8 cellular contexts compared by ENCODE assay signal in genomic region chr11:128492461-128492860, GRCh38.
A peak's percentile ranks its signal among the peaks of the same experiment; 100 is the strongest.
DNase-seq lines count a peak whose midpoint lies in the region; ATAC-seq, FAIRE-seq and TF ChIP-seq lines count a peak whose summit lies in the region.

No MANE protein-coding gene starts in this region.

- H3K27ac ChIP-seq in liver (ENCODE audit: low read depth in 1 of 2, low read length in 2 of 2) (peak overlapping the region; percentile 42 to 44), HepG2 (ENCODE audit: extremely low read length, insufficient read depth, low read length) (no peak overlapping the region), left lung (peak overlapping the region; percentile 26 to 71), uterus (peak overlapping the region; percentile 37 to 67)

- no TSS peak for BruUV-seq in HepG2 (replicated peaks; lab: Mats Ljungman, UMichigan)

- H3K4me1 Mint-ChIP-seq in activated T-helper 1 cell treated with anti-CD3 and anti-CD28 coated beads, Interleukin-12 subunit alpha, Interleukin-12 subunit beta, Interleukin-2, Interleukin-4 antibody, amounts not matched to agents 30 ng/mL and 10 ng/mL and 1 ng/mL, durations not matched to agents 14 hours and 24 hours and 36 hours (ENCODE audit: low read depth) = peaks cover 98% of the 10 kb centered on the region

- CTCF ChIA-PET in HepG2 (lab: Yijun Ruan, JAX; ENCODE audit: low intra/inter-chr PET ratio, low total read pairs) = no interaction called here

- H3K9ac ChIP-seq in liver (ENCODE audit: low read depth in 1 of 2, low read length in 2 of 2) = peak overlapping the region in 1 of 2 donors; percentile 5
- no peak overlapping the region for H3K9ac ChIP-seq in HepG2 (ENCODE audit: insufficient read depth, low read depth, low read length)

- no peak overlapping the region for H3K4me2 ChIP-seq in HepG2 (ENCODE audit: low read depth, low read length)

- FAIRE-seq in HepG2 (lab: Jason Lieb, UNC) = no peak

- H3K79me2 ChIP-seq in HepG2 (ENCODE audit: insufficient read depth, low read length) = no peaks in the 10 kb centered on the region

- ATAC-seq in HepG2 = no peak
- no peak for ATAC-seq in left lung
- ATAC-seq in HG03469 (IDR thresholded peaks at IDR 0.05; ENCODE audit: unreplicated experiment) = no peak

- H4K20me1 ChIP-seq in HepG2 (ENCODE audit: insufficient read depth, low read length) = no peaks in the 10 kb centered on the region

- H3K4me3 ChIP-seq in liver (ENCODE audit: low read depth in 1 of 3, low read length in 3 of 3) (no peak overlapping the region), HepG2 (replicated peaks in 1 of 3; ENCODE audit: insufficient read depth in 1 of 3, low read depth in 2 of 3, low read length in 3 of 3) (no peak overlapping the region), left lung (no peak overlapping the region), uterus (no peak overlapping the region)

- H2AFZ ChIP-seq in HepG2 (ENCODE audit: low read length) = no peak overlapping the region

- H3K36me3 Mint-ChIP-seq in activated T-helper 1 cell treated with anti-CD3 and anti-CD28 coated beads, Interleukin-12 subunit alpha, Interleukin-12 subunit beta, Interleukin-2, Interleukin-4 antibody, amounts not matched to agents 30 ng/mL and 10 ng/mL and 1 ng/mL, durations not matched to agents 14 hours and 24 hours and 36 hours (ENCODE audit: low read depth) = peaks cover 80% of the 10 kb centered on the region

- H3K9me3 Mint-ChIP-seq in activated T-helper 1 cell treated with anti-CD3 and anti-CD28 coated beads, Interleukin-12 subunit alpha, Interleukin-12 subunit beta, Interleukin-2, Interleukin-4 antibody, amounts not matched to agents 30 ng/mL and 10 ng/mL and 1 ng/mL, durations not matched to agents 14 hours and 24 hours and 36 hours = no peaks in the 10 kb centered on the region

- POLR2A ChIA-PET in HepG2 (lab: Yijun Ruan, JAX) = no interaction called here

- TF ChIP-seq CTCF in liver (IDR thresholded peaks at IDR 0.05; ENCODE audit: low read depth, low read length, missing input control) = no peak
- TF ChIP-seq CTCF in HepG2 (CRISPR knock-in tag; IDR thresholded peaks at IDR 0.05) = no peak
- TF ChIP-seq CTCF in left lung (IDR thresholded peaks at IDR 0.05) = no peak
- TF ChIP-seq CTCF in uterus (IDR thresholded peaks at IDR 0.05) = no peak

- peak overlapping the region; percentile 58 for H3K4me3 Mint-ChIP-seq in activated T-helper 1 cell treated with anti-CD3 and anti-CD28 coated beads, Interleukin-12 subunit alpha, Interleukin-12 subunit beta, Interleukin-2, Interleukin-4 antibody, amounts not matched to agents 30 ng/mL and 10 ng/mL and 1 ng/mL, durations not matched to agents 14 hours and 24 hours and 36 hours

- intact Hi-C loops in HepG2 (cut with micrococcal nuclease; ENCODE audit: unreplicated experiment) = no loop called here
- intact Hi-C loops in activated T-helper 1 cell treated with anti-CD3 and anti-CD28 coated beads, Interleukin-12 subunit alpha, Interleukin-12 subunit beta, Interleukin-2, Interleukin-4 antibody, amounts not matched to agents 30 ng/mL and 10 ng/mL and 1 ng/mL, durations not matched to agents 14 hours and 24 hours and 36 hours (cut with micrococcal nuclease) = no loop called here
- intact Hi-C loops in left lung (cut with DNase I) = no loop called here
- intact Hi-C loops in uterus (cut with DNase I; ENCODE audit: low total_unique reads) = no loop called here

- peak overlapping the region; percentile 83 for H3K27ac Mint-ChIP-seq in activated T-helper 1 cell treated with anti-CD3 and anti-CD28 coated beads, Interleukin-12 subunit alpha, Interleukin-12 subunit beta, Interleukin-2, Interleukin-4 antibody, amounts not matched to agents 30 ng/mL and 10 ng/mL and 1 ng/mL, durations not matched to agents 14 hours and 24 hours and 36 hours

- H3K27me3 Mint-ChIP-seq in activated T-helper 1 cell treated with anti-CD3 and anti-CD28 coated beads, Interleukin-12 subunit alpha, Interleukin-12 subunit beta, Interleukin-2, Interleukin-4 antibody, amounts not matched to agents 30 ng/mL and 10 ng/mL and 1 ng/mL, durations not matched to agents 14 hours and 24 hours and 36 hours (ENCODE audit: insufficient read depth) = no peaks in the 10 kb centered on the region

- TF ChIP-seq EP300 in HepG2 (IDR thresholded peaks at IDR 0.05; ENCODE audit: low read depth in 2 of 2, low read length in 2 of 2) (no peak), HepG2 (CRISPR knock-in tag; IDR thresholded peaks at IDR 0.05; ENCODE audit: borderline replicate concordance) (no peak)

- TF ChIP-seq POLR2A in HepG2 (IDR thresholded peaks at IDR 0.05; ENCODE audit: insufficient read depth in 1 of 2, low read depth in 2 of 2, low read length in 2 of 2) = no peak
- TF ChIP-seq POLR2A in uterus (IDR thresholded peaks at IDR 0.05) = no peak

- no peak for DNase-seq in HepG2 (ENCODE audit: low spot score)
- DNase-seq in activated T-helper 1 cell treated with anti-CD3 and anti-CD28 coated beads, Interleukin-12 subunit alpha, Interleukin-12 subunit beta, Interleukin-2, Interleukin-4 antibody, amounts not matched to agents 30 ng/mL and 10 ng/mL and 1 ng/mL, durations not matched to agents 14 hours and 24 hours and 36 hours (ENCODE audit: low spot score) = no peak
- no peak for DNase-seq in left lung
- DNase-seq in uterus = no peak
- no peak for DNase-seq in RPMI8226
- DNase-seq in NCI-H345 (lab: John Stamatoyannopoulos, UW) = no peak

- H3K4me1 ChIP-seq in liver (ENCODE audit: control insufficient read depth in 4 of 4, insufficient read depth in 4 of 4, low read length in 3 of 4) = peaks cover 11 to 21% (median 16%) of the 10 kb centered on the region in 4 donors
- no peaks in the 10 kb centered on the region for H3K4me1 ChIP-seq in HepG2 (ENCODE audit: insufficient read depth, low read length)
- H3K4me1 ChIP-seq in left lung = peaks cover 43 to 97% of the 10 kb centered on the region in 2 donors
- peaks cover 0 to 14% of the 10 kb centered on the region in 2 donors for H3K4me1 ChIP-seq in uterus

- in situ Hi-C loops in HepG2 (cut with HindIII; ENCODE audit: extremely low pct_ligation_motif_present, low pct_unique_long_range_greater_than_20kb) = no loop called here

- TF ChIP-seq RAD21 in liver (IDR thresholded peaks at IDR 0.05) = no peak
- no peak for TF ChIP-seq RAD21 in HepG2 (CRISPR knock-in tag; IDR thresholded peaks at IDR 0.05)

- no peaks in the 10 kb centered on the region for H3K27me3 ChIP-seq in liver (ENCODE audit: control insufficient read depth in 4 of 4, insufficient read depth in 4 of 4, low read length in 3 of 4)
- peaks cover 2 to 3% of the 10 kb centered on the region in 2 experiments; a peak in 2 of 5 replicates for H3K27me3 ChIP-seq in HepG2 (ENCODE audit: control insufficient read depth in 1 of 2, insufficient read depth in 2 of 2, low read length in 2 of 2)
- no peaks in the 10 kb centered on the region for H3K27me3 ChIP-seq in left lung
- H3K27me3 ChIP-seq in uterus = no peaks in the 10 kb centered on the region

- H3K9me3 ChIP-seq in liver (ENCODE audit: control insufficient read depth in 4 of 4, low read length in 3 of 4) = no peaks in the 10 kb centered on the region
- H3K9me3 ChIP-seq in HepG2 (ENCODE audit: low read length) = no peaks in the 10 kb centered on the region
- no peaks in the 10 kb centered on the region for H3K9me3 ChIP-seq in left lung
- no peaks in the 10 kb centered on the region for H3K9me3 ChIP-seq in uterus

- H3K36me3 ChIP-seq in liver (ENCODE audit: control insufficient read depth in 4 of 4, insufficient read depth in 3 of 4, low read depth in 1 of 4, low read length in 3 of 4) = no peaks in the 10 kb centered on the region
- no peaks in the 10 kb centered on the region for H3K36me3 ChIP-seq in HepG2 (replicated peaks in 1 of 2; ENCODE audit: control insufficient read depth in 1 of 2, insufficient read depth in 2 of 2, low read length in 2 of 2)
- H3K36me3 ChIP-seq in left lung = peaks cover 0 to 30% of the 10 kb centered on the region in 2 donors
- no peaks in the 10 kb centered on the region for H3K36me3 ChIP-seq in uterus

- 63% methylated on average over 2 of the region's 2 CpGs for WGBS in liver
- 56% methylated on average over 2 of the region's 2 CpGs for WGBS in HepG2 (ENCODE audit: low lambda C conversion rate)

TF ChIP-seq in liver, 16 proteins besides CTCF, POLR2A, EP300 and RAD21:
- no peak for TF ChIP-seq NR2F2 (IDR thresholded peaks at IDR 0.05)

TF ChIP-seq in HepG2, 621 proteins besides CTCF, POLR2A, EP300 and RAD21 (continues in another document):
- no peak for TF ChIP-seq FOXA3 (CRISPR knock-in tag; IDR thresholded peaks at IDR 0.05)
- TF ChIP-seq NKX3-1 (CRISPR knock-in tag; IDR thresholded peaks at IDR 0.05) = no peak
- TF ChIP-seq REPIN1 (CRISPR knock-in tag; IDR thresholded peaks at IDR 0.05; ENCODE audit: borderline replicate concordance, low read depth) = no peak
- TF ChIP-seq ZNF44 (CRISPR knock-in tag; IDR thresholded peaks at IDR 0.05) = no peak
- no peak for TF ChIP-seq KDM6A (CRISPR knock-in tag; IDR thresholded peaks at IDR 0.05; ENCODE audit: low read depth)
- TF ChIP-seq ZNF224 (CRISPR knock-in tag; IDR thresholded peaks at IDR 0.05) = no peak
- TF ChIP-seq RORA (CRISPR knock-in tag; IDR thresholded peaks at IDR 0.05) = no peak
- TF ChIP-seq ZNF691 (CRISPR knock-in tag; IDR thresholded peaks at IDR 0.05; ENCODE audit: borderline replicate concordance, low read depth) = no peak
- no peak for TF ChIP-seq ZNF7 (CRISPR knock-in tag; IDR thresholded peaks at IDR 0.05)
- no peak for TF ChIP-seq ZBTB33 (CRISPR knock-in tag; IDR thresholded peaks at IDR 0.05)
- TF ChIP-seq MLLT10 (CRISPR knock-in tag; IDR thresholded peaks at IDR 0.05) = no peak
- TF ChIP-seq FOXC1 (CRISPR knock-in tag; IDR thresholded peaks at IDR 0.05; ENCODE audit: borderline replicate concordance) = no peak
